In genomic region chrX:129099206-129099605, GRCh38 we compare ENCODE assay signal across 19 cellular contexts.
DNase-seq lines count a peak whose midpoint lies in the region; ATAC-seq, FAIRE-seq and TF ChIP-seq lines count a peak whose summit lies in the region.
"Had no signal": no experiment of that assay in that cellular context is flagged by ENCODE, and none has a peak within 500 bp of the region (broad histone marks: within the 10 kb centered on the region; RNA-seq: fewer than 3 reads in every experiment).

No MANE protein-coding gene starts in this region.

- H3K4me3 Mint-ChIP-seq in endodermal cell, result no peak overlapping the region
- H3K4me3 Mint-ChIP-seq in neural progenitor cell, result no peak overlapping the region
- no peak overlapping the region for H3K4me3 Mint-ChIP-seq in activated CD8-positive, alpha-beta T cell treated with anti-CD3 and anti-CD28 coated beads, Interleukin-2, amount 10 ng/mL, durations not matched to agents 7 days and 5 days
- H3K4me3 Mint-ChIP-seq: CD4-positive, CD25-positive, alpha-beta regulatory T cell; CD8-positive, alpha-beta T cell had no signal

- H3K4me1 Mint-ChIP-seq in endodermal cell (peaks cover 75% of the 10 kb centered on the region), neural progenitor cell (peaks cover 34% of the 10 kb centered on the region)
- no peaks in the 10 kb centered on the region for H3K4me1 Mint-ChIP-seq in activated CD8-positive, alpha-beta T cell treated with anti-CD3 and anti-CD28 coated beads, Interleukin-2, amount 10 ng/mL, durations not matched to agents 7 days and 5 days (ENCODE audit: low read depth)
- H3K4me1 Mint-ChIP-seq: CD4-positive, CD25-positive, alpha-beta regulatory T cell had no signal

- WGBS in endodermal cell (ENCODE audit: insufficient coverage in 1 of 2, insufficient read length in 1 of 2), 2 experiments, result 73% methylated on average over 3 of the region's 3 CpGs; no CpG with 5 or more reads in 1 of the 2 experiments
- WGBS in stomach, 5 donors, result 73 to 97% (median 74%) methylated on average over 3 of the region's 3 CpGs

- H3K27me3 Mint-ChIP-seq in endodermal cell (ENCODE audit: insufficient read depth) (no peaks in the 10 kb centered on the region), neural progenitor cell (ENCODE audit: insufficient read depth, low read depth) (no peaks in the 10 kb centered on the region)
- H3K27me3 Mint-ChIP-seq in activated CD8-positive, alpha-beta T cell treated with anti-CD3 and anti-CD28 coated beads, Interleukin-2, amount 10 ng/mL, durations not matched to agents 7 days and 5 days (ENCODE audit: low read depth), result no peaks in the 10 kb centered on the region
- H3K27me3 Mint-ChIP-seq: CD4-positive, CD25-positive, alpha-beta regulatory T cell had no signal

- H3K9me3 ChIP-seq in endodermal cell (ENCODE audit: control insufficient read depth, low read length), result no peaks in the 10 kb centered on the region
- no peaks in the 10 kb centered on the region for H3K9me3 ChIP-seq in neural progenitor cell (ENCODE audit: low read depth)
- no peaks in the 10 kb centered on the region for H3K9me3 ChIP-seq in stomach
- H3K9me3 ChIP-seq: BLaER1, Caco-2 had no signal

- DNase-seq in endodermal cell (peak; percentile 74), left kidney (ENCODE audit: low read depth, low spot score) (peak; percentile 17), neural progenitor cell (ENCODE audit: low spot score) (peak; percentile 76), NAMALWA (ENCODE audit: low spot score) (no peak), stomach (no peak), urothelium cell line (ENCODE audit: low spot score) (no peak)
- DNase-seq in activated CD8-positive, alpha-beta T cell treated with anti-CD3 and anti-CD28 coated beads, Interleukin-2, amount 10 ng/mL, durations not matched to agents 7 days and 5 days, result no peak
- DNase-seq: Caco-2; CD4-positive, CD25-positive, alpha-beta regulatory T cell; CD8-positive, alpha-beta T cell; DMS153; DND-41; GOT3; H7; HCEC 1CT had no signal

- H3K27ac Mint-ChIP-seq in endodermal cell (peak overlapping the region; percentile 72), neural progenitor cell (peak overlapping the region; percentile 50)
- H3K27ac Mint-ChIP-seq in activated CD8-positive, alpha-beta T cell treated with anti-CD3 and anti-CD28 coated beads, Interleukin-2, amount 10 ng/mL, durations not matched to agents 7 days and 5 days, result no peak overlapping the region
- H3K27ac Mint-ChIP-seq: CD4-positive, CD25-positive, alpha-beta regulatory T cell; CD8-positive, alpha-beta T cell had no signal

- H3K36me3 Mint-ChIP-seq in endodermal cell (ENCODE audit: low read depth), result no peaks in the 10 kb centered on the region
- H3K36me3 Mint-ChIP-seq in neural progenitor cell, result no peaks in the 10 kb centered on the region
- H3K36me3 Mint-ChIP-seq in activated CD8-positive, alpha-beta T cell treated with anti-CD3 and anti-CD28 coated beads, Interleukin-2, amount 10 ng/mL, durations not matched to agents 7 days and 5 days (ENCODE audit: low read depth), result no peaks in the 10 kb centered on the region
- H3K36me3 Mint-ChIP-seq: CD4-positive, CD25-positive, alpha-beta regulatory T cell; CD8-positive, alpha-beta T cell had no signal

- H3K79me2 ChIP-seq in neural progenitor cell (ENCODE audit: low read depth), result no peaks in the 10 kb centered on the region

- intact Hi-C loops in stomach (cut with DNase I; ENCODE audit: low total_unique reads), result no loop called here

- H3K9me3 Mint-ChIP-seq in endodermal cell (no peaks in the 10 kb centered on the region), neural progenitor cell (no peaks in the 10 kb centered on the region)
- no peaks in the 10 kb centered on the region for H3K9me3 Mint-ChIP-seq in activated CD8-positive, alpha-beta T cell treated with anti-CD3 and anti-CD28 coated beads, Interleukin-2, amount 10 ng/mL, durations not matched to agents 7 days and 5 days (ENCODE audit: insufficient read depth)
- H3K9me3 Mint-ChIP-seq: CD8-positive, alpha-beta T cell had no signal

- peak overlapping the region; percentile 11 for H3K4me2 ChIP-seq in neural progenitor cell
- H3K4me2 ChIP-seq: BLaER1 had no signal

- no peak overlapping the region for H3K4me3 ChIP-seq in endodermal cell (ENCODE audit: low read length)
- H3K4me3 ChIP-seq in neural progenitor cell, result no peak overlapping the region
- no peak overlapping the region for H3K4me3 ChIP-seq in stomach
- H3K4me3 ChIP-seq: BLaER1 had no signal

- no peaks in the 10 kb centered on the region for H4K20me1 ChIP-seq in neural progenitor cell (ENCODE audit: low read depth)

- FAIRE-seq in urothelium cell line (lab: Jason Lieb, UNC), result no peak
- FAIRE-seq: G401.6, GM12892 had no signal

- ATAC-seq in activated CD8-positive, alpha-beta T cell treated with anti-CD3 and anti-CD28 coated beads, Interleukin-2, amount 10 ng/mL, durations not matched to agents 7 days and 5 days, result no peak
- ATAC-seq: CD8-positive, alpha-beta T cell had no signal

- H3K9ac ChIP-seq in endodermal cell (ENCODE audit: extremely low read depth, low read length, poor library complexity, severe bottlenecking) (no peak overlapping the region), neural progenitor cell (no peak overlapping the region)
- H3K9ac ChIP-seq: BLaER1 had no signal

- no peak for TF ChIP-seq EP300 in stomach (IDR thresholded peaks at IDR 0.05)

- TF ChIP-seq POLR2A in stomach (IDR thresholded peaks at IDR 0.05), result no peak

- H3K27me3 ChIP-seq in endodermal cell (ENCODE audit: control insufficient read depth, insufficient read depth, low read length, poor library complexity, severe bottlenecking), result no peaks in the 10 kb centered on the region
- H3K27me3 ChIP-seq in neural progenitor cell, result no peaks in the 10 kb centered on the region
- H3K27me3 ChIP-seq in stomach, result no peaks in the 10 kb centered on the region

- H3K36me3 ChIP-seq in endodermal cell (ENCODE audit: control insufficient read depth, insufficient read depth, low read length), result no peaks in the 10 kb centered on the region
- no peaks in the 10 kb centered on the region for H3K36me3 ChIP-seq in neural progenitor cell
- H3K36me3 ChIP-seq in stomach, result no peaks in the 10 kb centered on the region
- H3K36me3 ChIP-seq: BLaER1 had no signal

- TF ChIP-seq CTCF in endodermal cell (conservative IDR thresholded peaks at IDR 0.05) (no peak), neural progenitor cell (IDR thresholded peaks at IDR 0.05) (no peak), stomach (IDR thresholded peaks at IDR 0.05) (no peak)

- POLR2A ChIA-PET in activated CD8-positive, alpha-beta T cell treated with anti-CD3 and anti-CD28 coated beads, Interleukin-2, amount 10 ng/mL, durations not matched to agents 7 days and 5 days (lab: Charles Lee), result no interaction called here

- no peak overlapping the region for H2AFZ ChIP-seq in neural progenitor cell (replicated peaks)

- peaks cover 11% of the 10 kb centered on the region for H3K4me1 ChIP-seq in endodermal cell (ENCODE audit: control insufficient read depth, insufficient read depth, low read length)
- H3K4me1 ChIP-seq in neural progenitor cell, result peaks cover 36% of the 10 kb centered on the region
- no peaks in the 10 kb centered on the region for H3K4me1 ChIP-seq in stomach
- H3K4me1 ChIP-seq: BLaER1, Caco-2 had no signal

- H3K27ac ChIP-seq in endodermal cell (ENCODE audit: low read depth, low read length) (no peak overlapping the region), neural progenitor cell (peak overlapping the region; percentile 53), stomach (no peak overlapping the region)
- H3K27ac ChIP-seq: BLaER1, C4-2B had no signal

- CTCF ChIA-PET in activated CD8-positive, alpha-beta T cell treated with anti-CD3 and anti-CD28 coated beads, Interleukin-2, amount 10 ng/mL, durations not matched to agents 7 days and 5 days (lab: Charles Lee), result no interaction called here

- H3F3A ChIP-seq in neural progenitor cell (ENCODE audit: low read depth), result peaks cover 14% of the 10 kb centered on the region

Comparison
In these comparisons a context has a peak if more than half of its experiments do, and no peak if none do; other contexts are left out.
1. DNase-seq: peak in endodermal cell (single experiment), left kidney (single experiment) and neural progenitor cell (single experiment); none in activated CD8-positive, alpha-beta T cell treated with anti-CD3 and anti-CD28 coated beads, Interleukin-2, amount 10 ng/mL, durations not matched to agents 7 days and 5 days (single experiment), NAMALWA (single experiment), stomach (single experiment) and urothelium cell line (single experiment).